14 cellular contexts compared by ENCODE assay signal in the genomic region with DNA sequence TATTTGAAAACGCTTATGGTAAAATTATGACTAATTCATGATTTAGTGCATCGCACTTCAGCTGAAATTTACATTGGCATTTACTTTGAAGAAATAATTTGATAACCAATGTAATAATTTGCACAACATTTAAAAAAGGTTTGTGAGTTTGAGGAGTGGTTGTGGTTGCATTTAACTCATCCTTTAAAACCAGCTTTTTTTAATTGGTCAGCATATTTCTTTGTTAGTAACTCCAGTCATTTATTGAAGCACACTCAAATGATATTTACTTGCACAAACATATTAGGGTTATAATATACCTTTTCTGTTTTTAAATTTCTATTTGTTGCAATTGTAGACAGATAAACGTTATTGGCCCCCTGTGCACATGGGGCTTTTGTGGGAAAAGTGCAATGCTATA.
A peak's percentile ranks its signal among the peaks of the same experiment; 100 is the strongest.
DNase-seq lines count a peak whose midpoint lies in the region; ATAC-seq, FAIRE-seq and TF ChIP-seq lines count a peak whose summit lies in the region.
"Had no signal": no experiment of that assay in that cellular context is flagged by ENCODE, and none has a peak within 500 bp of the region (broad histone marks: within the 10 kb centered on the region; RNA-seq: fewer than 3 reads in every experiment).

No MANE protein-coding gene starts in this region.

- POLR2A ChIA-PET in K562 (lab: Yijun Ruan, JAX), result no interaction called here

- 0% methylated on average over 3 of the region's 3 CpGs for WGBS in K562 (ENCODE audit: insufficient coverage, low coverage, missing lambda C conversion rate)

- H3K4me3 Mint-ChIP-seq in stimulated activated memory B cell treated with anti-CD40 and anti-IgM and Interleukin-4, amounts not matched to agents 10 μg/mL and 1 μg/mL and 100 μg/mL, for 72 hours, result no peak overlapping the region
- H3K4me3 Mint-ChIP-seq: CD8-positive, alpha-beta memory T cell had no signal

- no peak overlapping the region for H3K9ac ChIP-seq in K562 (ENCODE audit: insufficient read depth in 1 of 2, low read depth in 2 of 2, low read length in 2 of 2)
- H3K9ac ChIP-seq: BLaER1 had no signal

- no peaks in the 10 kb centered on the region for H3K9me3 Mint-ChIP-seq in stimulated activated memory B cell treated with anti-CD40 and anti-IgM and Interleukin-4, amounts not matched to agents 10 μg/mL and 1 μg/mL and 100 μg/mL, for 72 hours
- H3K9me3 Mint-ChIP-seq: CD8-positive, alpha-beta memory T cell had no signal

- no peaks in the 10 kb centered on the region for H3K36me3 Mint-ChIP-seq in stimulated activated memory B cell treated with anti-CD40 and anti-IgM and Interleukin-4, amounts not matched to agents 10 μg/mL and 1 μg/mL and 100 μg/mL, for 72 hours
- H3K36me3 Mint-ChIP-seq: CD8-positive, alpha-beta memory T cell had no signal

- CTCF ChIA-PET in K562 (lab: Yijun Ruan, JAX; ENCODE audit: low intra/inter-chr PET ratio), result no interaction called here

- TF ChIP-seq POLR2A in K562 (conservative IDR thresholded peaks at IDR 0.05), result no peak

- ATAC-seq in K562, result no peak
- ATAC-seq in stimulated activated memory B cell treated with anti-CD40 and anti-IgM and Interleukin-4, amounts not matched to agents 10 μg/mL and 1 μg/mL and 100 μg/mL, for 72 hours, result no peak

- no peaks in the 10 kb centered on the region for H3K9me3 ChIP-seq in K562 (replicated peaks; ENCODE audit: control insufficient read depth, insufficient read depth, low read depth, low read length)
- no peaks in the 10 kb centered on the region for H3K9me3 ChIP-seq in right atrium auricular region
- H3K9me3 ChIP-seq: BLaER1, Caco-2, HAP-1 had no signal

- no peak for FAIRE-seq in K562 (lab: Jason Lieb, UNC)
- FAIRE-seq: H1 had no signal

- H3K27me3 Mint-ChIP-seq in stimulated activated memory B cell treated with anti-CD40 and anti-IgM and Interleukin-4, amounts not matched to agents 10 μg/mL and 1 μg/mL and 100 μg/mL, for 72 hours, result no peaks in the 10 kb centered on the region
- H3K27me3 Mint-ChIP-seq: CD8-positive, alpha-beta memory T cell had no signal

- no peak for TF ChIP-seq RAD21 in K562 (CRISPR knock-in tag; conservative IDR thresholded peaks at IDR 0.05 in 1 of 2, IDR thresholded peaks at IDR 0.05 in 1 of 2)

- DNase-seq in NCI-H187 treated with DMSO at 0.1 percent for 48 hours (lab: John Stamatoyannopoulos, UW) (peak; percentile 65), NCI-H187 (lab: John Stamatoyannopoulos, UW) (no peak), DMS79 treated with DMSO at 0.1 percent for 48 hours (lab: John Stamatoyannopoulos, UW) (peak; percentile 97), K562 (ENCODE audit: extremely low read depth in 1 of 4, low spot score in 3 of 4) (no peak), right atrium auricular region (ENCODE audit: low spot score) (no peak), retina (no peak)
- DNase-seq: AML-193; Caco-2; CD8-positive, alpha-beta memory T cell had no signal

- no peak for TF ChIP-seq EP300 in K562 (IDR thresholded peaks at IDR 0.05; ENCODE audit: low read length)

- no peak overlapping the region for H3K4me2 ChIP-seq in K562 (ENCODE audit: insufficient read depth, low read length)
- H3K4me2 ChIP-seq: BLaER1 had no signal

- no peaks in the 10 kb centered on the region for H3K79me2 ChIP-seq in K562 (ENCODE audit: control insufficient read depth, insufficient read depth, low read length)

- H4K20me1 ChIP-seq in K562 (replicated peaks; ENCODE audit: control insufficient read depth, insufficient read depth, low read length), result no peaks in the 10 kb centered on the region
- H4K20me1 ChIP-seq: BLaER1 had no signal

- H3K4me1 Mint-ChIP-seq in stimulated activated memory B cell treated with anti-CD40 and anti-IgM and Interleukin-4, amounts not matched to agents 10 μg/mL and 1 μg/mL and 100 μg/mL, for 72 hours, result peaks cover 14% of the 10 kb centered on the region
- H3K4me1 Mint-ChIP-seq: CD8-positive, alpha-beta memory T cell had no signal

- H3K27ac ChIP-seq in K562 (ENCODE audit: extremely low read depth, low read depth, low read length) (no peak overlapping the region), right atrium auricular region (no peak overlapping the region)
- H3K27ac ChIP-seq: 22Rv1, BLaER1 had no signal

- peak overlapping the region; percentile 75 for H3K27ac Mint-ChIP-seq in stimulated activated memory B cell treated with anti-CD40 and anti-IgM and Interleukin-4, amounts not matched to agents 10 μg/mL and 1 μg/mL and 100 μg/mL, for 72 hours
- H3K27ac Mint-ChIP-seq: CD8-positive, alpha-beta memory T cell had no signal

- intact Hi-C loops in K562 (cut with micrococcal nuclease), result no loop called here

- no peak overlapping the region for H3K4me3 ChIP-seq in K562
- no peak overlapping the region for H3K4me3 ChIP-seq in right atrium auricular region
- H3K4me3 ChIP-seq: BLaER1, HAP-1 had no signal

- in situ Hi-C loops in K562 (cut with MboI), result no loop called here

- H3K36me3 ChIP-seq in K562 (ENCODE audit: control insufficient read depth, insufficient read depth, low read length), result no peaks in the 10 kb centered on the region
- no peaks in the 10 kb centered on the region for H3K36me3 ChIP-seq in right atrium auricular region
- H3K36me3 ChIP-seq: BLaER1, HAP-1 had no signal

- TF ChIP-seq CTCF in K562 (IDR thresholded peaks at IDR 0.05 in 2 of 3, conservative IDR thresholded peaks at IDR 0.05 in 1 of 3; ENCODE audit: insufficient read depth in 2 of 3, low read depth in 1 of 3, low read length in 3 of 3) (no peak), right atrium auricular region (IDR thresholded peaks at IDR 0.05) (no peak)

- no peak overlapping the region for H2AFZ ChIP-seq in K562 (ENCODE audit: low read depth, low read length)

- BruUV-seq in K562 (replicated peaks; lab: Mats Ljungman, UMichigan), result no TSS peak

- H3K27me3 ChIP-seq in K562 (ENCODE audit: control insufficient read depth in 2 of 2, insufficient read depth in 2 of 2, low read length in 2 of 2) (no peaks in the 10 kb centered on the region), right atrium auricular region (no peaks in the 10 kb centered on the region)
- H3K27me3 ChIP-seq: BLaER1 had no signal

- H3K4me1 ChIP-seq in K562 (replicated peaks in 1 of 2; ENCODE audit: control insufficient read depth in 2 of 2, insufficient read depth in 2 of 2, low read length in 2 of 2), result no peaks in the 10 kb centered on the region
- H3K4me1 ChIP-seq in right atrium auricular region, result no peaks in the 10 kb centered on the region
- H3K4me1 ChIP-seq: BLaER1, Caco-2, HAP-1 had no signal

- no peaks in the 10 kb centered on the region for H3K9me1 ChIP-seq in K562 (ENCODE audit: control insufficient read depth, insufficient read depth, low read length)

TF ChIP-seq in K562, 482 proteins besides CTCF, POLR2A, EP300 and RAD21:
- TF ChIP-seq MAFK (IDR thresholded peaks at IDR 0.05; ENCODE audit: low read length), result 0 out of 2 replicates have a peak, but pooled peaks have one; percentile 30
- peak; percentile 64 for TF ChIP-seq C11orf30 (IDR thresholded peaks at IDR 0.05; ENCODE audit: low read depth)
- 0 out of 2 replicates have a peak, but pooled peaks have one; percentile 25 for TF ChIP-seq MAFG (tag; conservative IDR thresholded peaks at IDR 0.05)
- TF ChIP-seq, protein P1, sequence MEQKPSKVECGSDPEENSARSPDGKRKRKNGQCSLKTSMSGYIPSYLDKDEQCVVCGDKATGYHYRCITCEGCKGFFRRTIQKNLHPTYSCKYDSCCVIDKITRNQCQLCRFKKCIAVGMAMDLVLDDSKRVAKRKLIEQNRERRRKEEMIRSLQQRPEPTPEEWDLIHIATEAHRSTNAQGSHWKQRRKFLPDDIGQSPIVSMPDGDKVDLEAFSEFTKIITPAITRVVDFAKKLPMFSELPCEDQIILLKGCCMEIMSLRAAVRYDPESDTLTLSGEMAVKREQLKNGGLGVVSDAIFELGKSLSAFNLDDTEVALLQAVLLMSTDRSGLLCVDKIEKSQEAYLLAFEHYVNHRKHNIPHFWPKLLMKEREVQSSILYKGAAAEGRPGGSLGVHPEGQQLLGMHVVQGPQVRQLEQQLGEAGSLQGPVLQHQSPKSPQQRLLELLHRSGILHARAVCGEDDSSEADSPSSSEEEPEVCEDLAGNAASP (IDR thresholded peaks at IDR 0.05), result no peak
- peak; percentile 72 for TF ChIP-seq MAFF (IDR thresholded peaks at IDR 0.05; ENCODE audit: low read length)
- TF ChIP-seq ZNF316 (IDR thresholded peaks at IDR 0.05), result peak; percentile 78
- TF ChIP-seq, protein P2, sequence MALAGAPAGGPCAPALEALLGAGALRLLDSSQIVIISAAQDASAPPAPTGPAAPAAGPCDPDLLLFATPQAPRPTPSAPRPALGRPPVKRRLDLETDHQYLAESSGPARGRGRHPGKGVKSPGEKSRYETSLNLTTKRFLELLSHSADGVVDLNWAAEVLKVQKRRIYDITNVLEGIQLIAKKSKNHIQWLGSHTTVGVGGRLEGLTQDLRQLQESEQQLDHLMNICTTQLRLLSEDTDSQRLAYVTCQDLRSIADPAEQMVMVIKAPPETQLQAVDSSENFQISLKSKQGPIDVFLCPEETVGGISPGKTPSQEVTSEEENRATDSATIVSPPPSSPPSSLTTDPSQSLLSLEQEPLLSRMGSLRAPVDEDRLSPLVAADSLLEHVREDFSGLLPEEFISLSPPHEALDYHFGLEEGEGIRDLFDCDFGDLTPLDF (CRISPR knock-in tag; IDR thresholded peaks at IDR 0.05), result no peak
TF ChIP-seq in K562: peak in this region for 5.

Comparison
In these comparisons a context has a peak if more than half of its experiments do, and no peak if none do; other contexts are left out.
1. DNase-seq: peak in NCI-H187 treated with DMSO at 0.1 percent for 48 hours (single experiment) and DMS79 treated with DMSO at 0.1 percent for 48 hours (single experiment); none in NCI-H187 (0 of 2), K562 (0 of 4), right atrium auricular region (single experiment) and retina (single experiment).